ENCODE assay signal across 17 cellular contexts in the genomic region with DNA sequence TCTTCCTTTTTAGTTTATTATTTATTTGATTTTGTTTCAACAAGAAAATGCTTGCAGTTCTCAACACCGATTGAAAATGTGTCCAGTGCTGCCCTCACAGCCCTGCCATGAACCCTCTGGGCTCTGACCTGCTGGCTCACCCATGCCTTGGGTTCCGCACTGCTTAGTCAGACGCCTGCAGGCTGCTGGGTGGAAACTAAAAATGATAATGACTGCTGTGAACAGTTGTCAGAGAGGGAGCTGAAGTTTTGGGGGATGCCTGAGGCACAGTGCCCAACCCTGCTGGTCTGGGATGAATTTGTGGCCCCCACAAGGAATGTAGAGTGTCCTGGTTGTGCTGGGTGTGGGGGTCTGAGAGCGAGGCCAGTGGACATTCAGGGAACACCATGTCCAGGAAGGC. TPM values are rescaled to one million over a fixed set of nuclear protein-coding genes. Genes with fewer than 3 reads are reported as not detected.
DNase-seq lines count a peak whose midpoint lies in the region; ATAC-seq and TF ChIP-seq lines count a peak whose summit lies in the region.
"Had no signal": no experiment of that assay in that cellular context is flagged by ENCODE, and none has a peak within 500 bp of the region (broad histone marks: within the 10 kb centered on the region; RNA-seq: fewer than 3 reads in every experiment).

No MANE protein-coding gene starts in this region.

- H3K9me3 Mint-ChIP-seq in brain, result no peaks in the 10 kb centered on the region
- H3K9me3 Mint-ChIP-seq: IgD-negative memory B cell had no signal

- ATAC-seq in HG03442 (IDR thresholded peaks at IDR 0.05; ENCODE audit: unreplicated experiment), result no peak
- ATAC-seq: GM12878 had no signal

- no peak overlapping the region for H3K27ac ChIP-seq in esophagus muscularis mucosa (replicated peaks in 1 of 4)
- H3K27ac ChIP-seq: ascending aorta, prostate gland had no signal

- H3K36me3 Mint-ChIP-seq in brain, result peaks cover 70% of the 10 kb centered on the region

- 95% methylated on average over 4 of the region's 4 CpGs for WGBS in esophagus muscularis mucosa

- peak overlapping the region in 3 of 5 experiments; percentile 45 to 56 (median 52) for H3K27ac Mint-ChIP-seq in brain
- H3K27ac Mint-ChIP-seq: IgD-negative memory B cell had no signal

- peaks cover 48 to 100% (median 84%) of the 10 kb centered on the region in 4 donors for H3K36me3 ChIP-seq in esophagus muscularis mucosa

- TF ChIP-seq EP300 in esophagus muscularis mucosa (IDR thresholded peaks at IDR 0.05), result no peak

- H3K4me1 Mint-ChIP-seq in brain, result no peaks in the 10 kb centered on the region
- H3K4me1 Mint-ChIP-seq: IgD-negative memory B cell had no signal

- H3K27me3 Mint-ChIP-seq in brain, result peaks cover 3% of the 10 kb centered on the region

- DNase-seq in AG10803 (ENCODE audit: low read depth) (peak; percentile 58), HK-2 (ENCODE audit: unreplicated experiment) (peak; percentile 17), kidney tubule cell (ENCODE audit: low spot score) (peak; percentile 55), NCI-H1417 (lab: John Stamatoyannopoulos, UW) (no peak), esophagus muscularis mucosa (ENCODE audit: extremely low spot score) (no peak)
- DNase-seq in activated CD4-positive, CD25-positive, alpha-beta regulatory T cell (lab: John Stamatoyannopoulos, UW), result no peak
- DNase-seq: NCI-H345 had no signal

- TF ChIP-seq CTCF in AG10803 (conservative IDR thresholded peaks at IDR 0.05; ENCODE audit: low read length) (no peak), brain (conservative IDR thresholded peaks at IDR 0.05) (no peak), esophagus muscularis mucosa (IDR thresholded peaks at IDR 0.05) (no peak)

- intact Hi-C loops in esophagus muscularis mucosa (cut with DNase I), result no loop called here

- no peak overlapping the region for H3K4me3 Mint-ChIP-seq in brain
- H3K4me3 Mint-ChIP-seq: IgD-negative memory B cell had no signal

- H3K4me3 ChIP-seq in AG10803 (ENCODE audit: low read length), result no peak overlapping the region
- no peak overlapping the region for H3K4me3 ChIP-seq in esophagus muscularis mucosa
- H3K4me3 ChIP-seq: ascending aorta, GM12878, prostate gland had no signal

- no peak for TF ChIP-seq POLR2A in esophagus muscularis mucosa (IDR thresholded peaks at IDR 0.05; ENCODE audit: low read depth)

- no peaks in the 10 kb centered on the region for H3K9me3 ChIP-seq in esophagus muscularis mucosa
- H3K9me3 ChIP-seq: ascending aorta, prostate gland had no signal

- no peaks in the 10 kb centered on the region for H3K4me1 ChIP-seq in esophagus muscularis mucosa
- H3K4me1 ChIP-seq: ascending aorta, prostate gland had no signal

- H3K27me3 ChIP-seq in esophagus muscularis mucosa, result no peaks in the 10 kb centered on the region
- H3K27me3 ChIP-seq: ascending aorta had no signal

RNA-seq across cellular contexts. Expression of gene CFAP157, which starts 22.2 kb away (rescaled TPM):
- not detected for polyA plus RNA-seq in brain (ENCODE audit: insufficient read depth, low read depth, low replicate concordance)
- under 1 TPM in 2 of 4 donors, not detected in 2; 0.26 to 0.42 TPM for total RNA-seq in esophagus muscularis mucosa
- total RNA-seq: ascending aorta; glomerular endothelial cell; GM12878; T-helper 2 cell treated with Interferon-gamma antibody and Interleukin-4, amounts not matched to agents 100 ng/mL and 5 ng/mL, for 36 hours had no signal
- polyA plus RNA-seq: IgD-negative memory B cell, keratinocyte had no signal

RNA-seq across cellular contexts. Expression of gene PTRH1, which starts 30.9 kb away (rescaled TPM):
- 16.8 TPM for polyA plus RNA-seq in brain (ENCODE audit: insufficient read depth, low read depth, low replicate concordance)
- total RNA-seq in esophagus muscularis mucosa, result 10 to 100 TPM; 16.8 to 23.5 (median 20.5) TPM

RNA-seq across cellular contexts. Expression of gene TTC16, which starts 31.3 kb away (rescaled TPM):
- not detected for polyA plus RNA-seq in brain (ENCODE audit: insufficient read depth, low read depth, low replicate concordance)
- total RNA-seq in esophagus muscularis mucosa, result under 1 TPM in 3 of 4 donors, not detected in 1; under 0.01 to 0.17 (median 0.11) TPM
- total RNA-seq: ascending aorta, glomerular endothelial cell, GM12878, temporal lobe had no signal
- polyA plus RNA-seq: IgD-negative memory B cell, keratinocyte had no signal

RNA-seq across cellular contexts. Expression of gene TOR2A, which starts 50.5 kb away (rescaled TPM):
- polyA plus RNA-seq in brain (ENCODE audit: insufficient read depth, low read depth, low replicate concordance), result 22.1 TPM
- total RNA-seq in esophagus muscularis mucosa, result 1 to 10 TPM; 5.4 to 9.2 (median 7.0) TPM
- total RNA-seq: ascending aorta had no signal

Comparison
In these comparisons a context has a peak if more than half of its experiments do, and no peak if none do; other contexts are left out.
1. DNase-seq: peak in AG10803 (single experiment), HK-2 (single experiment) and kidney tubule cell (single experiment); none in NCI-H1417 (0 of 3), activated CD4-positive, CD25-positive, alpha-beta regulatory T cell (0 of 4) and esophagus muscularis mucosa (single experiment).